24 cellular contexts compared by ENCODE assay signal in genomic region chr7:47827886-47828285, GRCh38.
DNase-seq lines count a peak whose midpoint lies in the region; ATAC-seq and TF ChIP-seq lines count a peak whose summit lies in the region.
"Had no signal": no experiment of that assay in that cellular context is flagged by ENCODE, and none has a peak within 500 bp of the region (broad histone marks: within the 10 kb centered on the region; RNA-seq: fewer than 3 reads in every experiment).

No MANE protein-coding gene starts in this region.

- H2BK120ac ChIP-seq in neuronal stem cell (ENCODE audit: low read depth, low read length): no peak overlapping the region

- H3K4me1 ChIP-seq in SK-N-SH (ENCODE audit: control insufficient read depth in 1 of 2, insufficient read depth in 2 of 2, low read depth in 1 of 2, low read length in 1 of 2): peaks cover 0 to 3% of the 10 kb centered on the region in 2 experiments; a peak in 1 of 4 replicates
- H3K4me1 ChIP-seq in neuronal stem cell (ENCODE audit: control insufficient read depth in 2 of 2, insufficient read depth in 1 of 2, low read depth in 1 of 2, low read length in 2 of 2): no peaks in the 10 kb centered on the region
- H3K4me1 ChIP-seq: SJSA1 had no signal

- no peaks in the 10 kb centered on the region for H3K27me3 ChIP-seq in SK-N-SH (ENCODE audit: insufficient read depth)
- no peaks in the 10 kb centered on the region for H3K27me3 ChIP-seq in neuronal stem cell (ENCODE audit: control insufficient read depth in 3 of 3, insufficient read depth in 3 of 3, low read depth in 1 of 3, low read length in 3 of 3)
- H3K27me3 ChIP-seq: SJSA1 had no signal

- H3K18ac ChIP-seq in neuronal stem cell (ENCODE audit: low read length): no peak overlapping the region

- H2AFZ ChIP-seq in SK-N-SH (ENCODE audit: low read depth) (no peak overlapping the region), neuronal stem cell (ENCODE audit: low read length) (no peak overlapping the region)
- H2AFZ ChIP-seq: PC-9 had no signal

- no peak overlapping the region for H2BK15ac ChIP-seq in neuronal stem cell (ENCODE audit: low read length)

- no peaks in the 10 kb centered on the region for H4K20me1 ChIP-seq in SK-N-SH (ENCODE audit: insufficient read depth)

- H3K27me3 Mint-ChIP-seq in chondrocyte (ENCODE audit: low read depth): no peaks in the 10 kb centered on the region

- H4K91ac ChIP-seq in neuronal stem cell (ENCODE audit: low read depth, low read length, poor library complexity): no peak overlapping the region

- H2AK5ac ChIP-seq in neuronal stem cell (ENCODE audit: low read depth, low read length): peak overlapping the region; percentile 27

- no peaks in the 10 kb centered on the region for H3K36me3 Mint-ChIP-seq in chondrocyte (ENCODE audit: low read depth)
- H3K36me3 Mint-ChIP-seq: CD8-positive, alpha-beta T cell had no signal

- WGBS in SK-N-SH (ENCODE audit: low lambda C conversion rate): 90% methylated on average over 4 of the region's 4 CpGs
- WGBS in neuronal stem cell (ENCODE audit: extremely low coverage in 2 of 2, insufficient read length in 2 of 2, insufficient replicate concordance in 1 of 2), 2 donors: no CpG with 5 or more reads among the region's 4 CpGs

- H3K79me2 ChIP-seq in SK-N-SH (ENCODE audit: insufficient read depth): no peaks in the 10 kb centered on the region

- no peak overlapping the region for H2BK12ac ChIP-seq in neuronal stem cell (ENCODE audit: low read length)

- H3K4ac ChIP-seq in neuronal stem cell (ENCODE audit: low read length): no peak overlapping the region

- no peak overlapping the region for H3K4me2 ChIP-seq in SK-N-SH
- no peak overlapping the region for H3K4me2 ChIP-seq in neuronal stem cell (ENCODE audit: insufficient read depth, low read length, poor library complexity, severe bottlenecking)
- H3K4me2 ChIP-seq: PC-9 had no signal

- H3K27ac ChIP-seq in SK-N-SH (ENCODE audit: low read depth in 2 of 2, low read length in 1 of 2) (no peak overlapping the region), neuronal stem cell (replicated peaks; ENCODE audit: low read length) (no peak overlapping the region)
- H3K27ac ChIP-seq: 22Rv1, C4-2B, PC-9, SJSA1 had no signal

- H3K4me1 Mint-ChIP-seq in chondrocyte (ENCODE audit: low read depth): peaks cover 22% of the 10 kb centered on the region

- H3K9me3 ChIP-seq in SK-N-SH (no peaks in the 10 kb centered on the region), neuronal stem cell (replicated peaks in 1 of 2; ENCODE audit: control insufficient read depth in 2 of 2, insufficient read depth in 1 of 2, low read depth in 1 of 2, low read length in 2 of 2) (no peaks in the 10 kb centered on the region)
- H3K9me3 ChIP-seq: SJSA1 had no signal

- H3K36me3 ChIP-seq in SK-N-SH (replicated peaks in 1 of 2; ENCODE audit: control insufficient read depth in 1 of 2, insufficient read depth in 2 of 2, low read length in 1 of 2): no peaks in the 10 kb centered on the region
- H3K36me3 ChIP-seq in neuronal stem cell (replicated peaks in 1 of 2; ENCODE audit: control insufficient read depth in 2 of 2, insufficient read depth in 2 of 2, low read length in 2 of 2): no peaks in the 10 kb centered on the region
- H3K36me3 ChIP-seq: SJSA1 had no signal

- CTCF ChIA-PET in SK-N-SH (lab: Yijun Ruan, JAX): interaction anchor here (1.3 to 16.2 kb wide), 3 partner anchors 8 to 561 kb away, joined by 6 to 275 read pairs (median 9); no protein-coding TSS in a partner anchor

- no peaks in the 10 kb centered on the region for H3K79me1 ChIP-seq in neuronal stem cell (ENCODE audit: low read depth, low read length)

- H4K8ac ChIP-seq in neuronal stem cell (ENCODE audit: low read depth, low read length): no peak overlapping the region

- H3K27ac Mint-ChIP-seq in chondrocyte (ENCODE audit: unreplicated experiment): peak overlapping the region; percentile 41
- H3K27ac Mint-ChIP-seq: B cell; CD8-positive, alpha-beta T cell had no signal

- TF ChIP-seq CTCF in SK-N-SH (IDR thresholded peaks at IDR 0.05): no peak
- TF ChIP-seq CTCF in chondrocyte (IDR thresholded peaks at IDR 0.05): no peak

- H3K23ac ChIP-seq in neuronal stem cell (ENCODE audit: low read depth, low read length, poor library complexity): peak overlapping the region; percentile 27

- H3K14ac ChIP-seq in neuronal stem cell (ENCODE audit: low read length): no peak overlapping the region

- H3K9me2 ChIP-seq in SK-N-SH: no peaks in the 10 kb centered on the region

- POLR2A ChIA-PET in SK-N-SH (lab: Yijun Ruan, JAX): no interaction called here

- ATAC-seq in SK-N-SH treated with all-trans-retinoic acid at 6 μM for 48 hours (peak; percentile 44), GM19452 (IDR thresholded peaks at IDR 0.05; ENCODE audit: unreplicated experiment) (no peak)
- ATAC-seq: CD8-positive, alpha-beta T cell had no signal

- no peak overlapping the region for H3K4me3 Mint-ChIP-seq in chondrocyte (ENCODE audit: unreplicated experiment)
- H3K4me3 Mint-ChIP-seq: B cell; CD8-positive, alpha-beta T cell had no signal

- no peak for DNase-seq in SK-N-SH
- no peak for DNase-seq in chondrocyte (ENCODE audit: low spot score)
- no peak for DNase-seq in neuronal stem cell (ENCODE audit: low spot score)
- no peak for DNase-seq in GOT3 (lab: John Stamatoyannopoulos, UW)
- no peak for DNase-seq in HCEC 1CT
- DNase-seq: Calu3; CD8-positive, alpha-beta T cell; DMS79 treated with DMSO at 0.1 percent for 48 hours; GF-D8; KBM-7; MM.1S; NCI-H1694; NCI-H2029 treated with DMSO at 0.1 percent for 48 hours; NCI-H2227 treated with DMSO at 0.1 percent for 48 hours; NCI-H526 treated with DMSO at 0.1 percent for 48 hours; PC-9; Right ventricle myocardium superior; RPMI8226 had no signal

- H3K9ac ChIP-seq in SK-N-SH: no peak overlapping the region
- no peak overlapping the region for H3K9ac ChIP-seq in neuronal stem cell (ENCODE audit: low read depth, low read length, poor library complexity)

- H2BK5ac ChIP-seq in neuronal stem cell (ENCODE audit: low read length): no peak overlapping the region

- H3K9me3 Mint-ChIP-seq in chondrocyte (ENCODE audit: low read depth): no peaks in the 10 kb centered on the region
- H3K9me3 Mint-ChIP-seq: CD8-positive, alpha-beta T cell had no signal

- TF ChIP-seq EP300 in SK-N-SH (IDR thresholded peaks at IDR 0.05; ENCODE audit: borderline replicate concordance in 1 of 2, low read depth in 1 of 2, low read length in 1 of 2): no peak

- TF ChIP-seq RAD21 in SK-N-SH (IDR thresholded peaks at IDR 0.05; ENCODE audit: low read length): no peak

- H3K4me3 ChIP-seq in SK-N-SH (ENCODE audit: low read depth in 2 of 2, low read length in 1 of 2): no peak overlapping the region
- H3K4me3 ChIP-seq in neuronal stem cell (ENCODE audit: low read length in 2 of 2): no peak overlapping the region
- H3K4me3 ChIP-seq: PC-9, SJSA1 had no signal

- H3F3A ChIP-seq in SK-N-SH (replicated peaks; ENCODE audit: insufficient read depth): no peaks in the 10 kb centered on the region

TF ChIP-seq in SK-N-SH treated with all-trans-retinoic acid at 6 μM for 48 hours, 23 proteins besides CTCF, POLR2A, EP300 and RAD21:
- no peak for TF ChIP-seq SNAI2 (CRISPR knock-in tag; IDR thresholded peaks at IDR 0.05)
- TF ChIP-seq PATZ1 (CRISPR knock-in tag; IDR thresholded peaks at IDR 0.05; ENCODE audit: borderline replicate concordance): no peak
- no peak for TF ChIP-seq ZC3H10 (CRISPR knock-in tag; IDR thresholded peaks at IDR 0.05)

TF ChIP-seq in SK-N-SH, 30 proteins besides CTCF, POLR2A, EP300 and RAD21:
- TF ChIP-seq PBX3 (IDR thresholded peaks at IDR 0.05): no peak
- no peak for TF ChIP-seq YY1 (IDR thresholded peaks at IDR 0.05; ENCODE audit: low read depth)
- TF ChIP-seq ZBTB33 (IDR thresholded peaks at IDR 0.05; ENCODE audit: borderline replicate concordance, low read depth): no peak
- TF ChIP-seq GABPA (IDR thresholded peaks at IDR 0.05; ENCODE audit: low read depth): no peak
